1 cellular context compared by ENCODE assay signal in genomic region chr3:186915808-186916796, GRCh38.
TF ChIP-seq lines count a peak whose summit lies in the region.

No MANE protein-coding gene starts in this region.

TF ChIP-seq in GM23338, 12 proteins besides CTCF, POLR2A, EP300 and RAD21 (continued from another document):
- no peak for TF ChIP-seq ZNF462 (CRISPR knock-in tag; IDR thresholded peaks at IDR 0.05)
- TF ChIP-seq CREB1 (CRISPR knock-in tag; IDR thresholded peaks at IDR 0.05; ENCODE audit: low read depth), result no peak
- no peak for TF ChIP-seq EZH2phosphoT487 (IDR thresholded peaks at IDR 0.05; ENCODE audit: unreplicated experiment)
